7 cellular contexts compared by ENCODE assay signal in genomic region chr14:105448706-105449111, GRCh38. TPM values are rescaled to one million over a fixed set of nuclear protein-coding genes. Genes with fewer than 3 reads are reported as not detected.
DNase-seq lines count a peak whose midpoint lies in the region; ATAC-seq and TF ChIP-seq lines count a peak whose summit lies in the region.

No MANE protein-coding gene starts in this region.

- H3K27ac ChIP-seq in effector memory CD4-positive, alpha-beta T cell (ENCODE audit: insufficient read depth, low read length, poor library complexity, severe bottlenecking): no peak overlapping the region
- H3K27ac ChIP-seq in mesendoderm (ENCODE audit: low read depth, low read length): no peak overlapping the region

- no peaks in the 10 kb centered on the region for H3K27me3 ChIP-seq in effector memory CD4-positive, alpha-beta T cell (replicated peaks; ENCODE audit: control insufficient read depth, insufficient read depth, low read length, poor library complexity, severe bottlenecking)
- H3K27me3 ChIP-seq in mesendoderm (ENCODE audit: insufficient read depth, low read length, poor library complexity): no peaks in the 10 kb centered on the region

- H3K4me2 ChIP-seq in mesendoderm (ENCODE audit: low read length): no peak overlapping the region

- no CpG with 5 or more reads among the region's 16 CpGs for WGBS in mesendoderm (ENCODE audit: extremely low coverage, insufficient coverage, low lambda C conversion rate)

- H4K5ac ChIP-seq in mesendoderm (ENCODE audit: low read length): no peak overlapping the region

- H3K9me3 ChIP-seq in effector memory CD4-positive, alpha-beta T cell (ENCODE audit: control insufficient read depth, low read length): no peaks in the 10 kb centered on the region

- no peak overlapping the region for H3K18ac ChIP-seq in mesendoderm (ENCODE audit: low read length)

- in situ Hi-C loops in GM13976 (cut with MboI; ENCODE audit: low sequenced_read_pairs, unreplicated experiment): no loop called here

- no peak overlapping the region for H2BK5ac ChIP-seq in mesendoderm (ENCODE audit: low read length)

- no peak for TF ChIP-seq POLR2A in NB4 (IDR thresholded peaks at IDR 0.05; ENCODE audit: extremely low read depth, insufficient read length)

- H3K9ac ChIP-seq in mesendoderm (ENCODE audit: low read length): no peak overlapping the region

- no peak overlapping the region for H4K8ac ChIP-seq in mesendoderm (ENCODE audit: low read depth, low read length)

- no peak overlapping the region for H3K23ac ChIP-seq in mesendoderm (ENCODE audit: low read length)

- H2BK15ac ChIP-seq in mesendoderm (replicated peaks; ENCODE audit: low read depth): no peak overlapping the region

- DNase-seq in GM13976 (ENCODE audit: low spot score) (peak; percentile 89), NB4 (ENCODE audit: low read depth) (peak; percentile 53), mesendoderm (peak; percentile 65)
- peak; percentile 37 to 56 for DNase-seq in activated CD8-positive, alpha-beta memory T cell treated with anti-CD3 and anti-CD28 coated beads for 1 hour (ENCODE audit: extremely low read depth in 1 of 2, low read depth in 1 of 2)
- DNase-seq in effector memory CD4-positive, alpha-beta T cell: peak; percentile 47 to 55 (median 52)
- peak; percentile 23 to 26 for DNase-seq in stimulated activated CD8-positive, alpha-beta memory T cell treated with anti-CD3 and anti-CD28 coated beads, Interleukin-15, amount 100 ng/mL, for 4 hours (ENCODE audit: low read depth in 2 of 2)

- no peak overlapping the region for H3K4me3 ChIP-seq in NB4 (ENCODE audit: low read depth, low read length)
- no peak overlapping the region for H3K4me3 ChIP-seq in effector memory CD4-positive, alpha-beta T cell (ENCODE audit: insufficient read depth, low read depth, low read length, poor library complexity, severe bottlenecking)
- H3K4me3 ChIP-seq in mesendoderm (ENCODE audit: low read length): no peak overlapping the region

- no peaks in the 10 kb centered on the region for H3K4me1 ChIP-seq in effector memory CD4-positive, alpha-beta T cell (ENCODE audit: control insufficient read depth, insufficient read depth, low read length, poor library complexity, severe bottlenecking)
- no peaks in the 10 kb centered on the region for H3K4me1 ChIP-seq in mesendoderm (ENCODE audit: control insufficient read depth, low read depth, low read length)

- peaks cover 12% of the 10 kb centered on the region for H3K79me1 ChIP-seq in mesendoderm (ENCODE audit: low read length)

- no peak overlapping the region for H2BK120ac ChIP-seq in mesendoderm (ENCODE audit: low read depth, low read length)

- TF ChIP-seq CTCF in GM13976 (IDR thresholded peaks at IDR 0.05; ENCODE audit: borderline replicate concordance, control extremely low read depth, extremely low read depth, insufficient read depth, missing control alignments) (peak; percentile 78), NB4 (IDR thresholded peaks at IDR 0.05; ENCODE audit: low read depth, low read length) (peak; percentile 51)

- ATAC-seq in HG03135 (IDR thresholded peaks at IDR 0.05; ENCODE audit: unreplicated experiment): no peak

- H3K56ac ChIP-seq in mesendoderm (ENCODE audit: low read length): no peak overlapping the region

- no peak overlapping the region for H3K4ac ChIP-seq in mesendoderm (ENCODE audit: low read depth, low read length)

- H3K79me2 ChIP-seq in mesendoderm (ENCODE audit: control insufficient read depth, insufficient read depth, low read length): no peaks in the 10 kb centered on the region

- H3K36me3 ChIP-seq in effector memory CD4-positive, alpha-beta T cell (ENCODE audit: control insufficient read depth, insufficient read depth, low read length): peaks cover 18% of the 10 kb centered on the region
- peaks cover 10% of the 10 kb centered on the region for H3K36me3 ChIP-seq in mesendoderm (ENCODE audit: control insufficient read depth, insufficient read depth, low read length)

- no peak overlapping the region for H2AK5ac ChIP-seq in mesendoderm (ENCODE audit: low read length)

RNA-seq across cellular contexts. Expression of gene CRIP2, which starts 25.9 kb away (rescaled TPM):
- 8.3 TPM for polyA plus RNA-seq in mesendoderm (2013, experiment 1 of 2)
- 7.8 TPM for polyA plus RNA-seq in mesendoderm (2013, experiment 2 of 2)

RNA-seq across cellular contexts. Expression of gene MTA1, which starts 29.1 kb away (rescaled TPM):
- 125 TPM for polyA plus RNA-seq in mesendoderm (2013, experiment 1 of 2)
- polyA plus RNA-seq in mesendoderm (2013, experiment 2 of 2): 136 TPM

RNA-seq across cellular contexts. Expression of gene CRIP1, which starts 38.0 kb away (rescaled TPM):
- 8.8 TPM for polyA plus RNA-seq in mesendoderm (2013, experiment 1 of 2)
- 8.3 TPM for polyA plus RNA-seq in mesendoderm (2013, experiment 2 of 2)

RNA-seq across cellular contexts. Expression of gene TEDC1, which starts 42.3 kb away (rescaled TPM):
- 4.5 TPM for polyA plus RNA-seq in mesendoderm (2013, experiment 1 of 2)
- 3.9 TPM for polyA plus RNA-seq in mesendoderm (2013, experiment 2 of 2)

RNA-seq across cellular contexts. Expression of gene TEX22, which starts 50.4 kb away (rescaled TPM):
- 0.04 TPM for polyA plus RNA-seq in mesendoderm (2013, experiment 1 of 2)
- 0.04 TPM for polyA plus RNA-seq in mesendoderm (2013, experiment 2 of 2)

Comparison
In these comparisons a context has a peak if more than half of its experiments do, and no peak if none do; other contexts are left out.
1. DNase-seq: peak in every context shown above with its lines; median percentile 89 in GM13976; 65 in mesendoderm; 53 in NB4; 52 in effector memory CD4-positive, alpha-beta T cell; 46 in activated CD8-positive, alpha-beta memory T cell treated with anti-CD3 and anti-CD28 coated beads for 1 hour; 24 in stimulated activated CD8-positive, alpha-beta memory T cell treated with anti-CD3 and anti-CD28 coated beads, Interleukin-15, amount 100 ng/mL, for 4 hours.